Comparison of ENCODE assay signal across 17 cellular contexts in the genomic region with DNA sequence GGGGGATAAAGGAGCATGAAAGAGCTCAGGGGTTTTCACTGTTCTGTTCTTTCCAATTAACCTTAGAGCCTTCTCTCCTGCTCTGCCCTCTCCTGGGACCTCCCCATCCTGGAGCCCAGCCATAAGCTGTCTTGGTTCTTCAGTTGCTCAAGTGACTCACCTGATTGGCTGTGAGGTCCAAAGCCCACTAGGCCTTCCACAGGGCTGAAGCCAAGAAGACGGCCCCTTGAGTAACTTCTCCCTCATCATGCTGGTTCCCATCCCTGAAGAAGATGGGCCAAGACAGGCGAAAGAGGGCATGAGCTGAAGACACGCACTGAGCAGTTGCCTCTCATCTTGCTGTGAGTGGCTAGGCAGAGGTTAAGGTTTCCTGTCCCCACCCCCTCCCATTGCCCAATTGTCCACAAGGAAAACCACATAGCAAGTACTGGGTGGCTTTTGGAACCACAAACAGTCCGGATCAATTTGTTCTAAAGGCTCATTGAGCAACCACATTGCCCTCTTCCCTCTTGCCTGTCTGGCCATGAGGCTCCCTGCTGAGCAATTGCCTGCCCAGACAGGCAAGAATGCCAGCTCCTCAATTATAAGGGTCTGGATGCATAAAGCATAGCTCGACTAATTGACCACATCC. TPM values are rescaled to one million over a fixed set of nuclear protein-coding genes. Genes with fewer than 3 reads are reported as not detected.
DNase-seq lines count a peak whose midpoint lies in the region; ATAC-seq and TF ChIP-seq lines count a peak whose summit lies in the region.
"Had no signal": no experiment of that assay in that cellular context is flagged by ENCODE, and none has a peak within 500 bp of the region (broad histone marks: within the 10 kb centered on the region; RNA-seq: fewer than 3 reads in every experiment).

No MANE protein-coding gene starts in this region.

- H3K27ac Mint-ChIP-seq in effector memory CD8-positive, alpha-beta T cell, result no peak overlapping the region
- H3K27ac Mint-ChIP-seq: stimulated activated naive CD8-positive, alpha-beta T cell treated with anti-CD3 and anti-CD28 coated beads, Interleukin-15, Interleukin-2, amounts not matched to agents 100 ng/mL and 50 ng/mL, for 24 hours had no signal

- no peaks in the 10 kb centered on the region for H3K36me3 Mint-ChIP-seq in effector memory CD8-positive, alpha-beta T cell (ENCODE audit: insufficient read depth)

- no peaks in the 10 kb centered on the region for H3K9me3 ChIP-seq in upper lobe of left lung
- H3K9me3 ChIP-seq: pancreas, SJSA1 had no signal

- DNase-seq in SIG-M5 treated with dmso at 0.1 percent for 504 hours (lab: John Stamatoyannopoulos, UW; ENCODE audit: unreplicated experiment), result peak; percentile 47
- DNase-seq in SIG-M5 (lab: John Stamatoyannopoulos, UW), result no peak
- DNase-seq in RPMI7951 (ENCODE audit: low read depth), result peak; percentile 74
- DNase-seq in foreskin melanocyte, result peak; percentile 65
- peak in 1 of 2 donors; percentile 80 for DNase-seq in upper lobe of left lung
- no peak for DNase-seq in 8988T
- DNase-seq in effector memory CD8-positive, alpha-beta T cell, result no peak
- no peak for DNase-seq in activated CD4-positive, alpha-beta T cell treated with anti-CD3 and anti-CD28 coated beads for 4 hours
- DNase-seq: activated effector memory CD4-positive, alpha-beta T cell treated with Interleukin-2 at 50 U/mL for 16 hours; left ventricle myocardium superior; NCI-H2171; pancreas; stimulated activated CD4-positive, alpha-beta T cell treated with anti-CD3 and anti-CD28 coated beads, Interleukin-1b, Interleukin-23, amount 100 ng/mL, for 48 hours had no signal

- no peaks in the 10 kb centered on the region for H3K27me3 ChIP-seq in upper lobe of left lung
- H3K27me3 ChIP-seq: pancreas, SJSA1 had no signal

- H3K4me1 Mint-ChIP-seq in effector memory CD8-positive, alpha-beta T cell (ENCODE audit: low read depth in 2 of 2), result no peaks in the 10 kb centered on the region

- TF ChIP-seq EP300 in upper lobe of left lung (IDR thresholded peaks at IDR 0.05), result peak in 1 of 4 donors; percentile 38

- peaks cover 0 to 19% (median 7%) of the 10 kb centered on the region in 4 donors for H3K4me1 ChIP-seq in upper lobe of left lung
- H3K4me1 ChIP-seq: pancreas had no signal

- H3K27ac ChIP-seq in upper lobe of left lung, result peak overlapping the region in 1 of 4 donors; percentile 58
- H3K27ac ChIP-seq: pancreas, SJSA1 had no signal

- ATAC-seq in upper lobe of left lung (ENCODE audit: low FRiP score in 2 of 2), result peak; percentile 24 to 56
- ATAC-seq in effector memory CD8-positive, alpha-beta T cell (replicated peaks), result no peak
- ATAC-seq: left ventricle myocardium superior had no signal

- no peaks in the 10 kb centered on the region for H3K9me3 Mint-ChIP-seq in effector memory CD8-positive, alpha-beta T cell
- H3K9me3 Mint-ChIP-seq: stimulated activated naive CD8-positive, alpha-beta T cell treated with anti-CD3 and anti-CD28 coated beads, Interleukin-15, Interleukin-2, amounts not matched to agents 100 ng/mL and 50 ng/mL, for 24 hours had no signal

- no peaks in the 10 kb centered on the region for H3K36me3 ChIP-seq in upper lobe of left lung
- H3K36me3 ChIP-seq: pancreas, SJSA1 had no signal

- WGBS in upper lobe of left lung, 2 donors, result 37 to 70% methylated on average over 5 of the region's 5 CpGs

- H3K27me3 Mint-ChIP-seq in effector memory CD8-positive, alpha-beta T cell, result peaks cover 51 to 58% of the 10 kb centered on the region in 2 donors

- no peak for TF ChIP-seq POLR2A in upper lobe of left lung (IDR thresholded peaks at IDR 0.05)

- no peak overlapping the region for H3K4me3 Mint-ChIP-seq in effector memory CD8-positive, alpha-beta T cell
- H3K4me3 Mint-ChIP-seq: stimulated activated naive CD8-positive, alpha-beta T cell treated with anti-CD3 and anti-CD28 coated beads, Interleukin-15, Interleukin-2, amounts not matched to agents 100 ng/mL and 50 ng/mL, for 24 hours had no signal

- no peak for TF ChIP-seq CTCF in upper lobe of left lung (IDR thresholded peaks at IDR 0.05)

- H3K4me3 ChIP-seq in upper lobe of left lung, result no peak overlapping the region
- H3K4me3 ChIP-seq: pancreas, SJSA1 had no signal

RNA-seq across cellular contexts. Expression of a gene that starts 43.9 kb away (rescaled TPM):
- total RNA-seq in RPMI7951 (2014; rRNA removed; shearing (Covaris generic)), result 13.3 and 14.5 TPM in 2 replicates
- 10 to 100 TPM in 3 of 6 donors, 1 to 10 TPM in 3; 6.7 to 26.2 (median 10.6) TPM for total RNA-seq in upper lobe of left lung

RNA-seq across cellular contexts. Expression of a gene that starts 55.8 kb away (rescaled TPM):
- total RNA-seq in RPMI7951 (2014; rRNA removed; shearing (Covaris generic)), result not detected in 2 replicates
- total RNA-seq in upper lobe of left lung, result not detected
- total RNA-seq: frontal cortex, H1, left ventricle myocardium superior, pancreas, SJSA1 had no signal

Comparison
In these comparisons a context has a peak if more than half of its experiments do, and no peak if none do; other contexts are left out.
1. DNase-seq: peak in SIG-M5 treated with dmso at 0.1 percent for 504 hours (single experiment), RPMI7951 (single experiment) and foreskin melanocyte (single experiment); none in SIG-M5 (single experiment), 8988T (single experiment), effector memory CD8-positive, alpha-beta T cell (0 of 3) and activated CD4-positive, alpha-beta T cell treated with anti-CD3 and anti-CD28 coated beads for 4 hours (0 of 2).